23 cellular contexts compared by ENCODE assay signal in genomic region chr17:16358394-16358793, GRCh38.
"Had no signal": no experiment of that assay in that cellular context is flagged by ENCODE, and none has a peak within 500 bp of the region (broad histone marks: within the 10 kb centered on the region; RNA-seq: fewer than 3 reads in every experiment).

No MANE protein-coding gene starts in this region.

- H3K4me1 Mint-ChIP-seq: mesothelial cell of epicardium had no signal

- H3K9me3 ChIP-seq: esophagus muscularis mucosa, gastroesophageal sphincter, heart left ventricle, left lung, lower lobe of right lung, mucosa of descending colon had no signal

- FAIRE-seq: colon, endothelial cell of umbilical vein, frontal cortex, islet of Langerhans, keratinocyte had no signal

- H3K36me3 Mint-ChIP-seq: mesothelial cell of epicardium, naive B cell had no signal

- ATAC-seq: foreskin keratinocyte, gastroesophageal sphincter, heart left ventricle, left cardiac atrium, left lung, left ventricle myocardium superior, lower lobe of right lung, mucosa of descending colon had no signal

- H3K27ac Mint-ChIP-seq: mesothelial cell of epicardium, naive B cell had no signal

- H3K4me3 Mint-ChIP-seq: mesothelial cell of epicardium had no signal

- H3K4me1 ChIP-seq: foreskin keratinocyte had no signal

- H3K27ac ChIP-seq: coronary artery, dorsolateral prefrontal cortex, esophagus muscularis mucosa, foreskin keratinocyte, gastroesophageal sphincter, heart left ventricle, left lung, lower lobe of right lung had no signal

- H3K4me3 ChIP-seq: coronary artery, dorsolateral prefrontal cortex, esophagus muscularis mucosa, gastroesophageal sphincter, heart left ventricle, left lung, lower lobe of right lung, mucosa of descending colon had no signal

- H3K27me3 Mint-ChIP-seq: naive B cell had no signal

- H3K27me3 ChIP-seq: dorsolateral prefrontal cortex, esophagus muscularis mucosa, gastroesophageal sphincter had no signal

- DNase-seq: dermis blood vessel endothelial cell; dorsolateral prefrontal cortex; effector CD4-positive, alpha-beta T cell; effector memory CD4-positive, alpha-beta T cell; foreskin keratinocyte; heart left ventricle; hippocampal formation; left cardiac atrium; left lung; left ventricle myocardium superior; lower lobe of right lung; mesenchymal stem cell; mucosa of descending colon; naive B cell had no signal

- H3K36me3 ChIP-seq: esophagus muscularis mucosa, gastroesophageal sphincter, heart left ventricle, left lung, lower lobe of right lung had no signal

- H3K9me3 Mint-ChIP-seq: mesothelial cell of epicardium, naive B cell had no signal
